Comparison of ENCODE assay signal across 8 cellular contexts in genomic region chr15:91021516-91022074, GRCh38. TPM values are rescaled to one million over a fixed set of nuclear protein-coding genes. Genes with fewer than 3 reads are reported as not detected.
DNase-seq lines count a peak whose midpoint lies in the region; ATAC-seq and TF ChIP-seq lines count a peak whose summit lies in the region.

No MANE protein-coding gene starts in this region.

- H3F3A ChIP-seq in MM.1S (ENCODE audit: insufficient read depth, low read length) = no peaks in the 10 kb centered on the region

- no peaks in the 10 kb centered on the region for H3K27me3 ChIP-seq in MM.1S (replicated peaks; ENCODE audit: insufficient read depth, low read length)
- H3K27me3 ChIP-seq in mammary epithelial cell (ENCODE audit: insufficient read depth, low read length) = no peaks in the 10 kb centered on the region

- H3K36me3 ChIP-seq in MM.1S (replicated peaks; ENCODE audit: insufficient read depth, low read length) (no peaks in the 10 kb centered on the region), mammary epithelial cell (ENCODE audit: insufficient read depth, low read length) (peaks cover 9% of the 10 kb centered on the region), urinary bladder (ENCODE audit: insufficient read depth) (no peaks in the 10 kb centered on the region)

- ATAC-seq in memory B cell (ENCODE audit: low read depth) = no peak
- no peak for ATAC-seq in GM21619 (IDR thresholded peaks at IDR 0.05; ENCODE audit: unreplicated experiment)

- H3K27me3 Mint-ChIP-seq in memory B cell = no peaks in the 10 kb centered on the region

- H3K4me3 ChIP-seq in MM.1S (ENCODE audit: low read length) = peak overlapping the region; percentile 96
- peak overlapping the region; percentile 52 to 77 (median 75) for H3K4me3 ChIP-seq in mammary epithelial cell (replicated peaks in 1 of 3; ENCODE audit: insufficient read depth in 1 of 3, low read depth in 2 of 3, low read length in 3 of 3)
- H3K4me3 ChIP-seq in urinary bladder (ENCODE audit: low read depth, low read length) = peak overlapping the region; percentile 89

- CTCF ChIA-PET in mammary epithelial cell (lab: Charles Lee; ENCODE audit: low non-redundant PET) = interaction anchor here (1.3 kb wide), 1 partner anchor 12 kb away, joined by 7 read pairs; no protein-coding TSS in a partner anchor

- in situ Hi-C loops in mammary epithelial cell (cut with MboI; ENCODE audit: low sequenced_read_pairs in 2 of 2) = no loop called here

- 3% methylated on average over 4 of the region's 4 CpGs for WGBS in mammary epithelial cell (ENCODE audit: low coverage, missing lambda C conversion rate)
- WGBS in urinary bladder = 11% methylated on average over 4 of the region's 4 CpGs

- BruUV-seq in mammary epithelial cell (replicated peaks; lab: Mats Ljungman, UMichigan) = no TSS peak

- H3K9me3 Mint-ChIP-seq in memory B cell = no peaks in the 10 kb centered on the region

- H3K9ac ChIP-seq in MM.1S (ENCODE audit: low read length) (peak overlapping the region; percentile 82), mammary epithelial cell (ENCODE audit: insufficient read depth, low read length) (peak overlapping the region; percentile 48)

- dilution Hi-C loops in mammary epithelial cell (cut with HindIII; ENCODE audit: low sequenced_read_pairs) = no loop called here

- peak overlapping the region; percentile 96 for H3K4me3 Mint-ChIP-seq in memory B cell

- H3K4me2 ChIP-seq in MM.1S (ENCODE audit: low read depth, low read length) = peak overlapping the region; percentile 92
- H3K4me2 ChIP-seq in mammary epithelial cell (ENCODE audit: insufficient read depth, low read depth, low read length) = peak overlapping the region; percentile 71

- no peaks in the 10 kb centered on the region for H3K9me2 ChIP-seq in MM.1S (replicated peaks; ENCODE audit: insufficient read depth, low read length)

- H3K4me1 ChIP-seq in MM.1S (ENCODE audit: low read length) = peaks cover 6% of the 10 kb centered on the region
- peaks cover 10% of the 10 kb centered on the region for H3K4me1 ChIP-seq in mammary epithelial cell (ENCODE audit: insufficient read depth, low read length)
- no peaks in the 10 kb centered on the region for H3K4me1 ChIP-seq in urinary bladder (ENCODE audit: insufficient read depth)

- peaks cover 7% of the 10 kb centered on the region for H3K36me3 Mint-ChIP-seq in memory B cell

- peak overlapping the region; percentile 84 for H2AFZ ChIP-seq in MM.1S (ENCODE audit: low read length)
- H2AFZ ChIP-seq in mammary epithelial cell (ENCODE audit: low read depth, low read length) = peak overlapping the region; percentile 87

- intact Hi-C loops in mammary epithelial cell (cut with micrococcal nuclease) = loop anchor here (1.0 to 2.0 kb wide), 2 partner anchors 12 to 27 kb away; partner anchors contain the start of gene PRC1

- H3K27ac ChIP-seq in MM.1S (ENCODE audit: low read length) (no peak overlapping the region), mammary epithelial cell (ENCODE audit: insufficient read depth, low read depth, low read length) (peak overlapping the region; percentile 19), urinary bladder (ENCODE audit: low read depth) (no peak overlapping the region)

- H4K20me1 ChIP-seq in MM.1S (ENCODE audit: insufficient read depth, low read length) (no peaks in the 10 kb centered on the region), mammary epithelial cell (ENCODE audit: insufficient read depth, low read length) (no peaks in the 10 kb centered on the region)

- DNase-seq in NCI-H82 (lab: John Stamatoyannopoulos, UW) (peak; percentile 49), NCI-H82 treated with DMSO at 0.1 percent for 48 hours (lab: John Stamatoyannopoulos, UW; ENCODE audit: unreplicated experiment) (no peak), MM.1S (no peak), mammary epithelial cell (peak; percentile 39), memory B cell (ENCODE audit: low spot score in 2 of 2) (no peak), epidermal melanocyte (ENCODE audit: insufficient read length, low spot score) (no peak)

- H3K79me2 ChIP-seq in MM.1S (ENCODE audit: low read length) (peaks cover 35% of the 10 kb centered on the region), mammary epithelial cell (ENCODE audit: insufficient read depth, low read length) (peaks cover 49% of the 10 kb centered on the region)

- H3K9me3 ChIP-seq in MM.1S (replicated peaks; ENCODE audit: insufficient read depth, low read length) (no peaks in the 10 kb centered on the region), mammary epithelial cell (replicated peaks; ENCODE audit: insufficient read depth, low read length) (no peaks in the 10 kb centered on the region)

- H3K27ac Mint-ChIP-seq in memory B cell = peak overlapping the region; percentile 87

- H3K4me1 Mint-ChIP-seq in memory B cell = peaks cover 33% of the 10 kb centered on the region

- TF ChIP-seq CTCF in MM.1S (IDR thresholded peaks at IDR 0.05; ENCODE audit: low read length) = no peak
- no peak for TF ChIP-seq CTCF in mammary epithelial cell (conservative IDR thresholded peaks at IDR 0.05 in 1 of 2, IDR thresholded peaks at IDR 0.05 in 1 of 2; ENCODE audit: extremely low read depth in 1 of 2, insufficient read depth in 1 of 2, low read depth in 1 of 2, low read length in 2 of 2)

RNA-seq across cellular contexts. Expression of gene VPS33B, which starts 0.8 kb away (rescaled TPM):
- 10 to 100 TPM in 1 of 2 donors, 1 to 10 TPM in 1; 8.7 to 19.9 TPM for total RNA-seq in mammary epithelial cell
- 13.2 TPM for polyA plus RNA-seq in mammary epithelial cell
- 29.5 TPM for polyA minus RNA-seq in mammary epithelial cell
- total RNA-seq in urinary bladder = 5.8 TPM
- 11.8 TPM for polyA plus RNA-seq in urinary bladder

RNA-seq across cellular contexts. Expression of gene PRC1, which starts 27.3 kb away (rescaled TPM):
- total RNA-seq in mammary epithelial cell (100 to 1,000 TPM in 1 of 2 donors, 1 to 10 TPM in 1; 4.5 to 100 TPM), urinary bladder (75.8 TPM)
- polyA plus RNA-seq in mammary epithelial cell (169 TPM), urinary bladder (8.3 TPM)
- polyA minus RNA-seq in mammary epithelial cell = 175 TPM

Comparison
In these comparisons a context has a peak if more than half of its experiments do, and no peak if none do; other contexts are left out.
1. DNase-seq: peak in NCI-H82 (single experiment) and mammary epithelial cell (single experiment); none in NCI-H82 treated with DMSO at 0.1 percent for 48 hours (single experiment), MM.1S (single experiment), memory B cell (0 of 2) and epidermal melanocyte (single experiment).
2. Peak in every context shown above with its lines, with median percentiles within 50 percentile points of each other: H3K4me3 ChIP-seq.